ENCODE assay signal across 17 cellular contexts in genomic region chr16:35714665-35715064, GRCh38.
DNase-seq lines count a peak whose midpoint lies in the region; ATAC-seq and TF ChIP-seq lines count a peak whose summit lies in the region.
"Had no signal": no experiment of that assay in that cellular context is flagged by ENCODE, and none has a peak within 500 bp of the region (broad histone marks: within the 10 kb centered on the region; RNA-seq: fewer than 3 reads in every experiment).

No MANE protein-coding gene starts in this region.

- no peak overlapping the region for H3K4me3 ChIP-seq in heart right ventricle
- H3K4me3 ChIP-seq in right atrium auricular region = no peak overlapping the region
- H3K4me3 ChIP-seq: A549, GM23338 had no signal

- no peak for TF ChIP-seq CTCF in heart right ventricle (IDR thresholded peaks at IDR 0.05)
- no peak for TF ChIP-seq CTCF in right atrium auricular region (IDR thresholded peaks at IDR 0.05)

- no peaks in the 10 kb centered on the region for H3K27me3 ChIP-seq in heart right ventricle
- no peaks in the 10 kb centered on the region for H3K27me3 ChIP-seq in right atrium auricular region

- H3K9me3 ChIP-seq in heart right ventricle (peaks cover 0 to 83% (median 16%) of the 10 kb centered on the region in 11 donors), right atrium auricular region (peaks cover 0 to 6% of the 10 kb centered on the region in 2 donors)
- H3K9me3 ChIP-seq: A549, Caco-2 had no signal

- 51 to 67% methylated on average over 3 of the region's 3 CpGs for WGBS in heart right ventricle, 2 donors

- H3K4me1 ChIP-seq in heart right ventricle = peaks cover 0 to 32% (median 6%) of the 10 kb centered on the region in 9 donors
- peaks cover 0 to 11% of the 10 kb centered on the region in 2 donors for H3K4me1 ChIP-seq in right atrium auricular region
- H3K4me1 ChIP-seq: A549, Caco-2 had no signal

- ATAC-seq in Right ventricle myocardium inferior (peak; percentile 88), heart right ventricle (peak; percentile 83 to 96 (median 90)), HG03565 (IDR thresholded peaks at IDR 0.05; ENCODE audit: unreplicated experiment) (no peak), GM21786 (IDR thresholded peaks at IDR 0.05; ENCODE audit: unreplicated experiment) (no peak), HG03442 (IDR thresholded peaks at IDR 0.05; ENCODE audit: unreplicated experiment) (no peak)
- ATAC-seq: A549, GM23338, HCT116 had no signal

- peak overlapping the region in 6 of 10 donors; percentile 21 to 88 (median 71) for H3K27ac ChIP-seq in heart right ventricle
- H3K27ac ChIP-seq in right atrium auricular region = peak overlapping the region; percentile 14 to 61
- H3K27ac ChIP-seq: 22Rv1, A549, C4-2B had no signal

- no peaks in the 10 kb centered on the region for H3K36me3 ChIP-seq in heart right ventricle
- no peaks in the 10 kb centered on the region for H3K36me3 ChIP-seq in right atrium auricular region

- DNase-seq in Right ventricle myocardium inferior (ENCODE audit: missing footprints) (no peak), heart right ventricle (peak in 1 of 2 donors; percentile 27), right atrium auricular region (ENCODE audit: low spot score) (peak; percentile 46), myocyte (ENCODE audit: low read depth) (peak; percentile 62)
- no peak for DNase-seq in activated effector memory CD4-positive, alpha-beta T cell treated with Interleukin-2 at 50 U/mL for 16 hours
- DNase-seq: AML-193; Caco-2; CD4-positive, alpha-beta T cell; HFFc6 had no signal

- intact Hi-C loops in Right ventricle myocardium inferior (cut with DNase I) = no loop called here
- intact Hi-C loops in heart right ventricle (cut with DNase I) = loop anchor here in 1 of 10 donors (10.0 kb wide), 1 partner anchor 60 kb away; no protein-coding TSS in a partner anchor

Comparison
In these comparisons a context has a peak if more than half of its experiments do, and no peak if none do; other contexts are left out.
1. DNase-seq: peak in right atrium auricular region (single experiment) and myocyte (single experiment); none in Right ventricle myocardium inferior (single experiment) and activated effector memory CD4-positive, alpha-beta T cell treated with Interleukin-2 at 50 U/mL for 16 hours (single experiment).
2. ATAC-seq: peak in Right ventricle myocardium inferior (single experiment) and heart right ventricle (8 of 8); none in HG03565 (single experiment), GM21786 (single experiment) and HG03442 (single experiment).